Comparison of ENCODE assay signal across 2 cellular contexts in genomic region chr13:48919750-48920149, GRCh38.
TF ChIP-seq lines count a peak whose summit lies in the region.

No MANE protein-coding gene starts in this region.

TF ChIP-seq in HepG2, 621 proteins besides CTCF, POLR2A, EP300 and RAD21:
- TF ChIP-seq MAFF (IDR thresholded peaks at IDR 0.05; ENCODE audit: low read depth, low read length) (peak; percentile 97), MAFK (conservative IDR thresholded peaks at IDR 0.05 in 1 of 2, IDR thresholded peaks at IDR 0.05 in 1 of 2; ENCODE audit: low read length in 2 of 2) (peak; percentile 93 to 98), RFXAP (CRISPR knock-in tag; IDR thresholded peaks at IDR 0.05; ENCODE audit: borderline replicate concordance) (no peak)

TF ChIP-seq in K562, 482 proteins besides CTCF, POLR2A, EP300 and RAD21:
- no peak for TF ChIP-seq NKRF (IDR thresholded peaks at IDR 0.05; ENCODE audit: borderline replicate concordance)
- TF ChIP-seq PRDM10 (IDR thresholded peaks at IDR 0.05; ENCODE audit: partially characterized antibody) = no peak
- TF ChIP-seq HNRNPUL1 (IDR thresholded peaks at IDR 0.05; ENCODE audit: low read length) = no peak
- TF ChIP-seq POLR2H (tag; IDR thresholded peaks at IDR 0.05; ENCODE audit: low read depth) = no peak
- TF ChIP-seq SMARCA5 (IDR thresholded peaks at IDR 0.05) = no peak
- no peak for TF ChIP-seq SP1 (CRISPR knock-in tag; IDR thresholded peaks at IDR 0.05)
- no peak for TF ChIP-seq HMGXB4 (CRISPR knock-in tag; IDR thresholded peaks at IDR 0.05)
- peak; percentile 95 for TF ChIP-seq ZNF316 (IDR thresholded peaks at IDR 0.05)
- no peak for TF ChIP-seq ELK1 (CRISPR knock-in tag; IDR thresholded peaks at IDR 0.05)
- no peak for TF ChIP-seq SOX6 (IDR thresholded peaks at IDR 0.05)
- TF ChIP-seq E2F3 (CRISPR knock-in tag; IDR thresholded peaks at IDR 0.05) = no peak
- no peak for TF ChIP-seq ZNF395 (CRISPR knock-in tag; IDR thresholded peaks at IDR 0.05)
- TF ChIP-seq C11orf30 (IDR thresholded peaks at IDR 0.05; ENCODE audit: low read depth) = peak; percentile 88
- TF ChIP-seq PTBP1 (IDR thresholded peaks at IDR 0.05; ENCODE audit: low read depth, low read length) = no peak
- TF ChIP-seq TAF9B (IDR thresholded peaks at IDR 0.05; ENCODE audit: partially characterized antibody) = no peak
- no peak for TF ChIP-seq ZKSCAN3 (CRISPR knock-in tag; IDR thresholded peaks at IDR 0.05)
- TF ChIP-seq MAFK (IDR thresholded peaks at IDR 0.05; ENCODE audit: low read length) = peak; percentile 90
- no peak for TF ChIP-seq E4F1 (CRISPR knock-in tag; IDR thresholded peaks at IDR 0.05; ENCODE audit: borderline replicate concordance)
- TF ChIP-seq MAFG (tag; conservative IDR thresholded peaks at IDR 0.05) = peak; percentile 85
- no peak for TF ChIP-seq PCBP2 (IDR thresholded peaks at IDR 0.05; ENCODE audit: low read depth, low read length, poor library complexity, severe bottlenecking)
- no peak for TF ChIP-seq ZSCAN29 (IDR thresholded peaks at IDR 0.05)
- peak; percentile 92 for TF ChIP-seq MAFF (IDR thresholded peaks at IDR 0.05; ENCODE audit: low read length)
